3 cellular contexts compared by ENCODE assay signal in the genomic region with DNA sequence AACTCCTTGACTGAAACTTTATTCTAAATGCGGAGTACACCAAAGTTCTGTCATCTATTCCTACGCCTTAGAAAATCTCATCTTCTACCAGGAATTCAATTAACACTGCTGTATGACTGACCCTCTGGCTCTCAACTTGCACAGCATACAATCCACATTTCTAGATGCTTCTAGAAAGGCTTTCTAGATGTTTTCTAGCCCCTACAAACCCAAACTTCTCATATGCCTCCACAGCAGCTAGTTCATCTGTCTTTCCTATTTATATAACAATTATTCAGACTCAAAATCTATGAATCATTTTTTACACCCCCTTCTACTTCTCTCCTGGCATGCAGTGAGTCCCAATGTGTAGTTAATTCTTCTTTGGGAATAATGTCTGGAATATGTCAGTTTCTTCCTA.
TF ChIP-seq lines count a peak whose summit lies in the region.

No MANE protein-coding gene starts in this region.

TF ChIP-seq in SK-N-SH, 30 proteins besides CTCF, POLR2A, EP300 and RAD21 (continues in another document):
- TF ChIP-seq EZH2phosphoT487 (IDR thresholded peaks at IDR 0.05; ENCODE audit: borderline replicate concordance, low read depth) (no peak), NRF1 (IDR thresholded peaks at IDR 0.05; ENCODE audit: low read depth, low read length) (no peak), MEF2A (IDR thresholded peaks at IDR 0.05; ENCODE audit: borderline replicate concordance, low read depth) (no peak), YY1 (IDR thresholded peaks at IDR 0.05; ENCODE audit: low read depth) (no peak), NFIC (IDR thresholded peaks at IDR 0.05; ENCODE audit: borderline replicate concordance) (no peak), POLR2AphosphoS5 (IDR thresholded peaks at IDR 0.05; ENCODE audit: low read depth, low read length) (no peak), MXI1 (IDR thresholded peaks at IDR 0.05; ENCODE audit: low read depth, low read length) (no peak), JUND (IDR thresholded peaks at IDR 0.05) (no peak), RFX5 (IDR thresholded peaks at IDR 0.05; ENCODE audit: low read length) (no peak)
- TF ChIP-seq, protein P1, sequence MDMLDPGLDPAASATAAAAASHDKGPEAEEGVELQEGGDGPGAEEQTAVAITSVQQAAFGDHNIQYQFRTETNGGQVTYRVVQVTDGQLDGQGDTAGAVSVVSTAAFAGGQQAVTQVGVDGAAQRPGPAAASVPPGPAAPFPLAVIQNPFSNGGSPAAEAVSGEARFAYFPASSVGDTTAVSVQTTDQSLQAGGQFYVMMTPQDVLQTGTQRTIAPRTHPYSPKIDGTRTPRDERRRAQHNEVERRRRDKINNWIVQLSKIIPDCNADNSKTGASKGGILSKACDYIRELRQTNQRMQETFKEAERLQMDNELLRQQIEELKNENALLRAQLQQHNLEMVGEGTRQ (IDR thresholded peaks at IDR 0.05; ENCODE audit: borderline replicate concordance, low read depth, low read length) = no peak
- TF ChIP-seq, protein P2, sequence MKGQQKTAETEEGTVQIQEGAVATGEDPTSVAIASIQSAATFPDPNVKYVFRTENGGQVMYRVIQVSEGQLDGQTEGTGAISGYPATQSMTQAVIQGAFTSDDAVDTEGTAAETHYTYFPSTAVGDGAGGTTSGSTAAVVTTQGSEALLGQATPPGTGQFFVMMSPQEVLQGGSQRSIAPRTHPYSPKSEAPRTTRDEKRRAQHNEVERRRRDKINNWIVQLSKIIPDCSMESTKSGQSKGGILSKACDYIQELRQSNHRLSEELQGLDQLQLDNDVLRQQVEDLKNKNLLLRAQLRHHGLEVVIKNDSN (IDR thresholded peaks at IDR 0.05; ENCODE audit: borderline replicate concordance, low read depth) = no peak
- TF ChIP-seq, protein P3, sequence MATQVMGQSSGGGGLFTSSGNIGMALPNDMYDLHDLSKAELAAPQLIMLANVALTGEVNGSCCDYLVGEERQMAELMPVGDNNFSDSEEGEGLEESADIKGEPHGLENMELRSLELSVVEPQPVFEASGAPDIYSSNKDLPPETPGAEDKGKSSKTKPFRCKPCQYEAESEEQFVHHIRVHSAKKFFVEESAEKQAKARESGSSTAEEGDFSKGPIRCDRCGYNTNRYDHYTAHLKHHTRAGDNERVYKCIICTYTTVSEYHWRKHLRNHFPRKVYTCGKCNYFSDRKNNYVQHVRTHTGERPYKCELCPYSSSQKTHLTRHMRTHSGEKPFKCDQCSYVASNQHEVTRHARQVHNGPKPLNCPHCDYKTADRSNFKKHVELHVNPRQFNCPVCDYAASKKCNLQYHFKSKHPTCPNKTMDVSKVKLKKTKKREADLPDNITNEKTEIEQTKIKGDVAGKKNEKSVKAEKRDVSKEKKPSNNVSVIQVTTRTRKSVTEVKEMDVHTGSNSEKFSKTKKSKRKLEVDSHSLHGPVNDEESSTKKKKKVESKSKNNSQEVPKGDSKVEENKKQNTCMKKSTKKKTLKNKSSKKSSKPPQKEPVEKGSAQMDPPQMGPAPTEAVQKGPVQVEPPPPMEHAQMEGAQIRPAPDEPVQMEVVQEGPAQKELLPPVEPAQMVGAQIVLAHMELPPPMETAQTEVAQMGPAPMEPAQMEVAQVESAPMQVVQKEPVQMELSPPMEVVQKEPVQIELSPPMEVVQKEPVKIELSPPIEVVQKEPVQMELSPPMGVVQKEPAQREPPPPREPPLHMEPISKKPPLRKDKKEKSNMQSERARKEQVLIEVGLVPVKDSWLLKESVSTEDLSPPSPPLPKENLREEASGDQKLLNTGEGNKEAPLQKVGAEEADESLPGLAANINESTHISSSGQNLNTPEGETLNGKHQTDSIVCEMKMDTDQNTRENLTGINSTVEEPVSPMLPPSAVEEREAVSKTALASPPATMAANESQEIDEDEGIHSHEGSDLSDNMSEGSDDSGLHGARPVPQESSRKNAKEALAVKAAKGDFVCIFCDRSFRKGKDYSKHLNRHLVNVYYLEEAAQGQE (IDR thresholded peaks at IDR 0.05; ENCODE audit: low read depth, low read length) = no peak
- TF ChIP-seq, protein P4, sequence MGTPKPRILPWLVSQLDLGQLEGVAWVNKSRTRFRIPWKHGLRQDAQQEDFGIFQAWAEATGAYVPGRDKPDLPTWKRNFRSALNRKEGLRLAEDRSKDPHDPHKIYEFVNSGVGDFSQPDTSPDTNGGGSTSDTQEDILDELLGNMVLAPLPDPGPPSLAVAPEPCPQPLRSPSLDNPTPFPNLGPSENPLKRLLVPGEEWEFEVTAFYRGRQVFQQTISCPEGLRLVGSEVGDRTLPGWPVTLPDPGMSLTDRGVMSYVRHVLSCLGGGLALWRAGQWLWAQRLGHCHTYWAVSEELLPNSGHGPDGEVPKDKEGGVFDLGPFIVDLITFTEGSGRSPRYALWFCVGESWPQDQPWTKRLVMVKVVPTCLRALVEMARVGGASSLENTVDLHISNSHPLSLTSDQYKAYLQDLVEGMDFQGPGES (IDR thresholded peaks at IDR 0.05; ENCODE audit: low read depth, low read length) = no peak

TF ChIP-seq in SK-N-SH treated with all-trans-retinoic acid at 6 μM for 48 hours, 23 proteins besides CTCF, POLR2A, EP300 and RAD21 (continues in another document):
- TF ChIP-seq ESRRG (CRISPR knock-in tag; IDR thresholded peaks at IDR 0.05) = no peak
- no peak for TF ChIP-seq PPARA (CRISPR knock-in tag; IDR thresholded peaks at IDR 0.05; ENCODE audit: borderline replicate concordance)
- TF ChIP-seq, protein P5, sequence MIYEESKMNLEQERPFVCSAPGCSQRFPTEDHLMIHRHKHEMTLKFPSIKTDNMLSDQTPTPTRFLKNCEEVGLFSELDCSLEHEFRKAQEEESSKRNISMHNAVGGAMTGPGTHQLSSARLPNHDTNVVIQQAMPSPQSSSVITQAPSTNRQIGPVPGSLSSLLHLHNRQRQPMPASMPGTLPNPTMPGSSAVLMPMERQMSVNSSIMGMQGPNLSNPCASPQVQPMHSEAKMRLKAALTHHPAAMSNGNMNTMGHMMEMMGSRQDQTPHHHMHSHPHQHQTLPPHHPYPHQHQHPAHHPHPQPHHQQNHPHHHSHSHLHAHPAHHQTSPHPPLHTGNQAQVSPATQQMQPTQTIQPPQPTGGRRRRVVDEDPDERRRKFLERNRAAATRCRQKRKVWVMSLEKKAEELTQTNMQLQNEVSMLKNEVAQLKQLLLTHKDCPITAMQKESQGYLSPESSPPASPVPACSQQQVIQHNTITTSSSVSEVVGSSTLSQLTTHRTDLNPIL (CRISPR knock-in tag; IDR thresholded peaks at IDR 0.05; ENCODE audit: low read depth) = no peak
- TF ChIP-seq, protein P6, sequence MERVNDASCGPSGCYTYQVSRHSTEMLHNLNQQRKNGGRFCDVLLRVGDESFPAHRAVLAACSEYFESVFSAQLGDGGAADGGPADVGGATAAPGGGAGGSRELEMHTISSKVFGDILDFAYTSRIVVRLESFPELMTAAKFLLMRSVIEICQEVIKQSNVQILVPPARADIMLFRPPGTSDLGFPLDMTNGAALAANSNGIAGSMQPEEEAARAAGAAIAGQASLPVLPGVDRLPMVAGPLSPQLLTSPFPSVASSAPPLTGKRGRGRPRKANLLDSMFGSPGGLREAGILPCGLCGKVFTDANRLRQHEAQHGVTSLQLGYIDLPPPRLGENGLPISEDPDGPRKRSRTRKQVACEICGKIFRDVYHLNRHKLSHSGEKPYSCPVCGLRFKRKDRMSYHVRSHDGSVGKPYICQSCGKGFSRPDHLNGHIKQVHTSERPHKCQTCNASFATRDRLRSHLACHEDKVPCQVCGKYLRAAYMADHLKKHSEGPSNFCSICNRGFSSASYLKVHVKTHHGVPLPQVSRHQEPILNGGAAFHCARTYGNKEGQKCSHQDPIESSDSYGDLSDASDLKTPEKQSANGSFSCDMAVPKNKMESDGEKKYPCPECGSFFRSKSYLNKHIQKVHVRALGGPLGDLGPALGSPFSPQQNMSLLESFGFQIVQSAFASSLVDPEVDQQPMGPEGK (CRISPR knock-in tag; IDR thresholded peaks at IDR 0.05; ENCODE audit: borderline replicate concordance) = no peak
- TF ChIP-seq BACH2 (CRISPR knock-in tag; IDR thresholded peaks at IDR 0.05; ENCODE audit: borderline replicate concordance) = no peak
- TF ChIP-seq ARNTL (CRISPR knock-in tag; IDR thresholded peaks at IDR 0.05; ENCODE audit: borderline replicate concordance, low read depth) = no peak
- no peak for TF ChIP-seq TOX (CRISPR knock-in tag; IDR thresholded peaks at IDR 0.05; ENCODE audit: borderline replicate concordance)
- TF ChIP-seq, protein P7, sequence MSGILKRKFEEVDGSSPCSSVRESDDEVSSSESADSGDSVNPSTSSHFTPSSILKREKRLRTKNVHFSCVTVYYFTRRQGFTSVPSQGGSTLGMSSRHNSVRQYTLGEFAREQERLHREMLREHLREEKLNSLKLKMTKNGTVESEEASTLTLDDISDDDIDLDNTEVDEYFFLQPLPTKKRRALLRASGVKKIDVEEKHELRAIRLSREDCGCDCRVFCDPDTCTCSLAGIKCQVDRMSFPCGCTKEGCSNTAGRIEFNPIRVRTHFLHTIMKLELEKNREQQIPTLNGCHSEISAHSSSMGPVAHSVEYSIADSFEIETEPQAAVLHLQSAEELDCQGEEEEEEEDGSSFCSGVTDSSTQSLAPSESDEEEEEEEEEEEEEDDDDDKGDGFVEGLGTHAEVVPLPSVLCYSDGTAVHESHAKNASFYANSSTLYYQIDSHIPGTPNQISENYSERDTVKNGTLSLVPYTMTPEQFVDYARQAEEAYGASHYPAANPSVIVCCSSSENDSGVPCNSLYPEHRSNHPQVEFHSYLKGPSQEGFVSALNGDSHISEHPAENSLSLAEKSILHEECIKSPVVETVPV (CRISPR knock-in tag; IDR thresholded peaks at IDR 0.05) = no peak
- TF ChIP-seq ZNF8 (CRISPR knock-in tag; IDR thresholded peaks at IDR 0.05) = no peak
- no peak for TF ChIP-seq SNAI2 (CRISPR knock-in tag; IDR thresholded peaks at IDR 0.05)

TF ChIP-seq in IMR-90, 13 proteins besides CTCF, POLR2A, EP300 and RAD21:
- TF ChIP-seq CEBPB (IDR thresholded peaks at IDR 0.05; ENCODE audit: low read depth, low read length) (no peak), MAZ (IDR thresholded peaks at IDR 0.05; ENCODE audit: borderline replicate concordance, low read depth, low read length) (no peak), MXI1 (IDR thresholded peaks at IDR 0.05; ENCODE audit: borderline replicate concordance, low read depth, low read length) (no peak), SMC3 (IDR thresholded peaks at IDR 0.05; ENCODE audit: low read depth, low read length) (no peak), RFX5 (IDR thresholded peaks at IDR 0.05; ENCODE audit: low read depth, low read length) (no peak), BHLHE40 (IDR thresholded peaks at IDR 0.05; ENCODE audit: low read depth, low read length) (no peak), MAFK (IDR thresholded peaks at IDR 0.05; ENCODE audit: low read depth, low read length) (no peak), RCOR1 (IDR thresholded peaks at IDR 0.05; ENCODE audit: insufficient replicate concordance, low read length) (no peak), NFE2L2 (IDR thresholded peaks at IDR 0.05; ENCODE audit: low read depth, low read length) (no peak), CHD1 (IDR thresholded peaks at IDR 0.05; ENCODE audit: low read depth, low read length) (no peak), FOS (IDR thresholded peaks at IDR 0.05; ENCODE audit: low read depth, low read length) (no peak)
- TF ChIP-seq, protein P8, sequence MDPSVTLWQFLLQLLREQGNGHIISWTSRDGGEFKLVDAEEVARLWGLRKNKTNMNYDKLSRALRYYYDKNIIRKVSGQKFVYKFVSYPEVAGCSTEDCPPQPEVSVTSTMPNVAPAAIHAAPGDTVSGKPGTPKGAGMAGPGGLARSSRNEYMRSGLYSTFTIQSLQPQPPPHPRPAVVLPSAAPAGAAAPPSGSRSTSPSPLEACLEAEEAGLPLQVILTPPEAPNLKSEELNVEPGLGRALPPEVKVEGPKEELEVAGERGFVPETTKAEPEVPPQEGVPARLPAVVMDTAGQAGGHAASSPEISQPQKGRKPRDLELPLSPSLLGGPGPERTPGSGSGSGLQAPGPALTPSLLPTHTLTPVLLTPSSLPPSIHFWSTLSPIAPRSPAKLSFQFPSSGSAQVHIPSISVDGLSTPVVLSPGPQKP (IDR thresholded peaks at IDR 0.05; ENCODE audit: borderline replicate concordance, low read depth, low read length) = no peak
- TF ChIP-seq, protein P1 (IDR thresholded peaks at IDR 0.05; ENCODE audit: low read depth, low read length) = no peak
